In genomic region chr3:146581080-146581601, GRCh38 we compare ENCODE assay signal across 1 cellular context.
TF ChIP-seq lines count a peak whose summit lies in the region.

No MANE protein-coding gene starts in this region.

TF ChIP-seq in HepG2, 621 proteins besides CTCF, POLR2A, EP300 and RAD21 (continued from another document):
- no peak for TF ChIP-seq SP4 (CRISPR knock-in tag; IDR thresholded peaks at IDR 0.05)
- peak; percentile 55; the same call in 1 of the 2 replicates for TF ChIP-seq TBX2 (CRISPR knock-in tag; IDR thresholded peaks at IDR 0.05; ENCODE audit: borderline replicate concordance)
- TF ChIP-seq FOXA1 (IDR thresholded peaks at IDR 0.05) = peak; percentile 96
- TF ChIP-seq FOXA1 (CRISPR knock-in tag; IDR thresholded peaks at IDR 0.05) = peak; percentile 90
- TF ChIP-seq ATF4 (CRISPR knock-in tag; IDR thresholded peaks at IDR 0.05) = peak in 1 of 2 experiments; percentile 74; a peak in 2 of 4 replicates
- TF ChIP-seq ARID5B (CRISPR knock-in tag; IDR thresholded peaks at IDR 0.05) = peak; percentile 97
- 0 out of 2 replicates have a peak, but pooled peaks have one; percentile 1 for TF ChIP-seq ONECUT2 (CRISPR knock-in tag; IDR thresholded peaks at IDR 0.05)
- 0 out of 2 replicates have a peak, but pooled peaks have one; percentile 20 for TF ChIP-seq RFX3 (CRISPR knock-in tag; IDR thresholded peaks at IDR 0.05)
- TF ChIP-seq ARID3A (IDR thresholded peaks at IDR 0.05; ENCODE audit: low read depth, low read length) = peak; percentile 69
- peak; percentile 82; the same call in 1 of the 2 replicates for TF ChIP-seq ZBTB34 (CRISPR knock-in tag; IDR thresholded peaks at IDR 0.05)
- peak; percentile 32; the same call in 1 of the 2 replicates for TF ChIP-seq SMAD3 (CRISPR knock-in tag; IDR thresholded peaks at IDR 0.05)
- no peak for TF ChIP-seq ZNF484 (CRISPR knock-in tag; IDR thresholded peaks at IDR 0.05; ENCODE audit: borderline replicate concordance, low read depth)
- no peak for TF ChIP-seq ZNF350 (CRISPR knock-in tag; IDR thresholded peaks at IDR 0.05; ENCODE audit: borderline replicate concordance, low read depth)
- TF ChIP-seq GABPA (IDR thresholded peaks at IDR 0.05; ENCODE audit: low read depth, low read length) = no peak
- 0 out of 2 replicates have a peak, but pooled peaks have one; percentile 35 for TF ChIP-seq GABPA (CRISPR knock-in tag; IDR thresholded peaks at IDR 0.05; ENCODE audit: low read depth)
- peak; percentile 68; the same call in 1 of the 2 replicates for TF ChIP-seq SOX13 (IDR thresholded peaks at IDR 0.05)
- peak in 1 of 2 experiments; percentile 97; a peak in 2 of 4 replicates for TF ChIP-seq SOX13 (CRISPR knock-in tag; conservative IDR thresholded peaks at IDR 0.05 in 1 of 2, IDR thresholded peaks at IDR 0.05 in 1 of 2)
- 0 out of 2 replicates have a peak, but pooled peaks have one; percentile 17 for TF ChIP-seq DMAP1 (CRISPR knock-in tag; IDR thresholded peaks at IDR 0.05)
- TF ChIP-seq ZNF224 (CRISPR knock-in tag; IDR thresholded peaks at IDR 0.05) = no peak
- TF ChIP-seq DNMT3B (CRISPR knock-in tag; conservative IDR thresholded peaks at IDR 0.05) = no peak
- 0 out of 2 replicates have a peak, but pooled peaks have one; percentile 74 for TF ChIP-seq RNF219 (CRISPR knock-in tag; IDR thresholded peaks at IDR 0.05)
- TF ChIP-seq ZNF792 (CRISPR knock-in tag; IDR thresholded peaks at IDR 0.05) = peak; percentile 62; the same call in 1 of the 2 replicates
- peak; percentile 80 for TF ChIP-seq RARA (CRISPR knock-in tag; IDR thresholded peaks at IDR 0.05)
- TF ChIP-seq TEF (CRISPR knock-in tag; IDR thresholded peaks at IDR 0.05) = 0 out of 2 replicates have a peak, but pooled peaks have one; percentile 69
- TF ChIP-seq CREB1 (IDR thresholded peaks at IDR 0.05) = no peak
- TF ChIP-seq CREB1 (CRISPR knock-in tag; IDR thresholded peaks at IDR 0.05) = peak; percentile 50; the same call in 1 of the 2 replicates
- 0 out of 2 replicates have a peak, but pooled peaks have one; percentile 66 for TF ChIP-seq CHD4 (IDR thresholded peaks at IDR 0.05; ENCODE audit: borderline replicate concordance, low read length)
- TF ChIP-seq BRD4 (CRISPR knock-in tag; IDR thresholded peaks at IDR 0.05) = no peak
- TF ChIP-seq ZNF331 (CRISPR knock-in tag; IDR thresholded peaks at IDR 0.05) = peak; percentile 16; the same call in 1 of the 2 replicates
- 0 out of 2 replicates have a peak, but pooled peaks have one; percentile 36 for TF ChIP-seq ZNF414 (CRISPR knock-in tag; IDR thresholded peaks at IDR 0.05)
- peak; percentile 92 for TF ChIP-seq ASH2L (IDR thresholded peaks at IDR 0.05; ENCODE audit: insufficient read length, low read depth, low read length)
- peak; percentile 79 for TF ChIP-seq TCF7 (IDR thresholded peaks at IDR 0.05; ENCODE audit: low read depth)
- TF ChIP-seq CEBPG (CRISPR knock-in tag; IDR thresholded peaks at IDR 0.05) = peak; percentile 71
- TF ChIP-seq LCORL (IDR thresholded peaks at IDR 0.05) = no peak
- TF ChIP-seq LCORL (CRISPR knock-in tag; IDR thresholded peaks at IDR 0.05) = peak; percentile 40; the same call in 1 of the 2 replicates
- TF ChIP-seq SALL1 (CRISPR knock-in tag; IDR thresholded peaks at IDR 0.05) = peak; percentile 41; the same call in 1 of the 2 replicates
- peak; percentile 99 for TF ChIP-seq SOX5 (CRISPR knock-in tag; IDR thresholded peaks at IDR 0.05; ENCODE audit: borderline replicate concordance)
- peak; percentile 95 for TF ChIP-seq NFIC (IDR thresholded peaks at IDR 0.05; ENCODE audit: low read length)
